Comparison of ENCODE assay signal across 8 cellular contexts in the genomic region with DNA sequence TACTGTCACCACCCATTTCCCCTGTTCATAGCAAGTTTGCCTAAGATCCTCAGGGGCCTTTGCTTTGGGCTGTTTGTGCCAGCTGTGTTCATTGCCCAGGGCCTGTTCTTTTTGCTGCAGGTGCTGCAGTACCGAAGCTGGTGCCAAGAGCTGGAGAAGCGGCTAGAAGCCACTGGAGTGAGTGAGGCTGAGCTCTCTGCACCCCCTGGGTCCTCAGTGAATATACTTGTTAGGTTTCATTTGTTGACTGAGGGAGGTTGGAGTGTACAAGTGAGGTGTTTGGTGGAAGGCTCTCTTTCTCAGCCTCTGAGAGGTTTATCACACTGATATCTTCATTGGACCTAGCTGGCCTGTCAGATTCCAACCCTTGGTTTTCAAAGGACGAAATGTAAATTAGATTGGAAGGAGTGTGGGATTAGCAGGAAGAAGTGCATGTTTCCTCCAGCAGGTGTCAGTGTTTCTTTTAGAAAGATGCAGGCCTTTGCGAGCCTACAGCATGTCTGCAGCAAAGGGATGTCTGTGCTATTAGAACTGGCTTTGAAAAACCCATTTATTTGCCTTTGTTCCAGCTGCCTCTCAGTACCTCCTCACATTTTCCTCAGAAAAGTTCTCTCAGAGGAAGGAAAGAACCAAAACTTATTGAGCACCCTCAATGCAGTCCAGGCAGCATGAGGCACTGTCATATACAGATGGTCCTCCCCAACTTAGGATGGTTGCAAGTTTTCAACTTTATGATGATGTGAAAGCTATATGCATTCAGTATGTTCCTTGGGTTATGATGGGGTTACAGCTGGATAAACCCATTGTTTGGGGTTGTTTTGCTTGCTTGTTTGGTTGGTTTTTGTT. TPM values are rescaled to one million over a fixed set of nuclear protein-coding genes. Genes with fewer than 3 reads are reported as not detected.
A peak's percentile ranks its signal among the peaks of the same experiment; 100 is the strongest.
DNase-seq lines count a peak whose midpoint lies in the region; ATAC-seq and TF ChIP-seq lines count a peak whose summit lies in the region.

No MANE protein-coding gene starts in this region.

- DNase-seq in AML-193 (lab: John Stamatoyannopoulos, UW) (peak; percentile 49 to 60), H4 (ENCODE audit: low spot score) (peak; percentile 49), NCI-H2227 treated with DMSO at 0.1 percent for 48 hours (lab: John Stamatoyannopoulos, UW) (peak; percentile 62), coronary artery (ENCODE audit: low spot score) (no peak)
- peak in 3 of 4 experiments; percentile 4 to 15 (median 11) for DNase-seq in activated CD4-positive, CD25-positive, alpha-beta regulatory T cell (lab: John Stamatoyannopoulos, UW)
- DNase-seq in stimulated activated CD8-positive, alpha-beta memory T cell treated with anti-CD3 and anti-CD28 coated beads, Interleukin-2, amount 100 ng/mL, for 1 hour (ENCODE audit: low read depth in 2 of 2), result peak; percentile 14 to 21

- H3K9ac ChIP-seq in liver (ENCODE audit: low read depth in 1 of 2, low read length in 2 of 2), result no peak overlapping the region

- TF ChIP-seq CTCF in coronary artery (IDR thresholded peaks at IDR 0.05), result peak; percentile 76
- TF ChIP-seq CTCF in liver (IDR thresholded peaks at IDR 0.05; ENCODE audit: low read depth, low read length, missing input control), result peak; percentile 84

- TF ChIP-seq RAD21 in liver (IDR thresholded peaks at IDR 0.05), result peak; percentile 82 to 90

- no peaks in the 10 kb centered on the region for H3K9me3 ChIP-seq in liver (ENCODE audit: control insufficient read depth in 4 of 4, low read length in 3 of 4)

- H3K36me3 ChIP-seq in liver (ENCODE audit: control insufficient read depth in 4 of 4, insufficient read depth in 3 of 4, low read depth in 1 of 4, low read length in 3 of 4), result peaks cover 0 to 20% (median 12%) of the 10 kb centered on the region in 4 donors

- H3K4me1 ChIP-seq in liver (ENCODE audit: control insufficient read depth in 4 of 4, insufficient read depth in 4 of 4, low read length in 3 of 4), result peaks cover 0 to 6% (median 1%) of the 10 kb centered on the region in 4 donors

- H3K4me3 ChIP-seq in coronary artery (no peak overlapping the region), liver (ENCODE audit: low read depth in 1 of 3, low read length in 3 of 3) (no peak overlapping the region)

- H3K27ac ChIP-seq in coronary artery (no peak overlapping the region), liver (ENCODE audit: low read depth in 1 of 2, low read length in 2 of 2) (no peak overlapping the region)

- ATAC-seq in HG03159 (IDR thresholded peaks at IDR 0.05; ENCODE audit: unreplicated experiment), result no peak

- no peaks in the 10 kb centered on the region for H3K27me3 ChIP-seq in liver (ENCODE audit: control insufficient read depth in 4 of 4, insufficient read depth in 4 of 4, low read length in 3 of 4)

- WGBS in liver, result 47% methylated on average over 4 of the region's 4 CpGs

TF ChIP-seq in liver, 16 proteins besides CTCF, POLR2A, EP300 and RAD21:
- TF ChIP-seq FOXA2 (IDR thresholded peaks at IDR 0.05) (no peak), TAF1 (conservative IDR thresholded peaks at IDR 0.05) (no peak), NR2F2 (IDR thresholded peaks at IDR 0.05) (no peak), YY1 (IDR thresholded peaks at IDR 0.05) (no peak), HNF4G (IDR thresholded peaks at IDR 0.05) (no peak), GABPA (IDR thresholded peaks at IDR 0.05 in 1 of 2, conservative IDR thresholded peaks at IDR 0.05 in 1 of 2) (no peak), HNF4A (conservative IDR thresholded peaks at IDR 0.05) (no peak), FOXA1 (IDR thresholded peaks at IDR 0.05) (no peak), JUND (IDR thresholded peaks at IDR 0.05) (no peak), RXRA (IDR thresholded peaks at IDR 0.05) (no peak), REST (IDR thresholded peaks at IDR 0.05) (no peak), SP1 (IDR thresholded peaks at IDR 0.05) (no peak), MAX (IDR thresholded peaks at IDR 0.05) (no peak), ATF3 (IDR thresholded peaks at IDR 0.05) (no peak), EGR1 (IDR thresholded peaks at IDR 0.05; ENCODE audit: low read depth in 2 of 2) (no peak)
- TF ChIP-seq, protein P1, sequence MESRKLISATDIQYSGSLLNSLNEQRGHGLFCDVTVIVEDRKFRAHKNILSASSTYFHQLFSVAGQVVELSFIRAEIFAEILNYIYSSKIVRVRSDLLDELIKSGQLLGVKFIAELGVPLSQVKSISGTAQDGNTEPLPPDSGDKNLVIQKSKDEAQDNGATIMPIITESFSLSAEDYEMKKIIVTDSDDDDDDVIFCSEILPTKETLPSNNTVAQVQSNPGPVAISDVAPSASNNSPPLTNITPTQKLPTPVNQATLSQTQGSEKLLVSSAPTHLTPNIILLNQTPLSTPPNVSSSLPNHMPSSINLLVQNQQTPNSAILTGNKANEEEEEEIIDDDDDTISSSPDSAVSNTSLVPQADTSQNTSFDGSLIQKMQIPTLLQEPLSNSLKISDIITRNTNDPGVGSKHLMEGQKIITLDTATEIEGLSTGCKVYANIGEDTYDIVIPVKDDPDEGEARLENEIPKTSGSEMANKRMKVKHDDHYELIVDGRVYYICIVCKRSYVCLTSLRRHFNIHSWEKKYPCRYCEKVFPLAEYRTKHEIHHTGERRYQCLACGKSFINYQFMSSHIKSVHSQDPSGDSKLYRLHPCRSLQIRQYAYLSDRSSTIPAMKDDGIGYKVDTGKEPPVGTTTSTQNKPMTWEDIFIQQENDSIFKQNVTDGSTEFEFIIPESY (IDR thresholded peaks at IDR 0.05), result no peak

RNA-seq across cellular contexts. Expression of gene CEP250, which starts 8.3 kb away (rescaled TPM):
- total RNA-seq in H4 (2014; rRNA removed; shearing (Covaris generic)), result 11.5 and 15.3 TPM in 2 replicates
- total RNA-seq in liver, result 10 to 100 TPM; 11.3 to 13.3 TPM
- polyA plus RNA-seq in liver, result 1 to 10 TPM; 3.4 to 5.3 TPM

RNA-seq across cellular contexts. Expression of gene GDF5, which starts 25.6 kb away (rescaled TPM):
- 0.08 and 0.23 TPM in 2 replicates for total RNA-seq in H4 (2014; rRNA removed; shearing (Covaris generic))
- total RNA-seq in liver, result not detected
- not detected for polyA plus RNA-seq in liver

RNA-seq across cellular contexts. Expression of gene UQCC1, which starts 51.9 kb away (rescaled TPM):
- total RNA-seq in H4 (2014; rRNA removed; shearing (Covaris generic)), result 19.0 and 22.2 TPM in 2 replicates
- total RNA-seq in liver, result 10 to 100 TPM; 13.7 to 21.3 TPM
- 10 to 100 TPM; 20.8 to 21.3 TPM for polyA plus RNA-seq in liver
